In the genomic region with DNA sequence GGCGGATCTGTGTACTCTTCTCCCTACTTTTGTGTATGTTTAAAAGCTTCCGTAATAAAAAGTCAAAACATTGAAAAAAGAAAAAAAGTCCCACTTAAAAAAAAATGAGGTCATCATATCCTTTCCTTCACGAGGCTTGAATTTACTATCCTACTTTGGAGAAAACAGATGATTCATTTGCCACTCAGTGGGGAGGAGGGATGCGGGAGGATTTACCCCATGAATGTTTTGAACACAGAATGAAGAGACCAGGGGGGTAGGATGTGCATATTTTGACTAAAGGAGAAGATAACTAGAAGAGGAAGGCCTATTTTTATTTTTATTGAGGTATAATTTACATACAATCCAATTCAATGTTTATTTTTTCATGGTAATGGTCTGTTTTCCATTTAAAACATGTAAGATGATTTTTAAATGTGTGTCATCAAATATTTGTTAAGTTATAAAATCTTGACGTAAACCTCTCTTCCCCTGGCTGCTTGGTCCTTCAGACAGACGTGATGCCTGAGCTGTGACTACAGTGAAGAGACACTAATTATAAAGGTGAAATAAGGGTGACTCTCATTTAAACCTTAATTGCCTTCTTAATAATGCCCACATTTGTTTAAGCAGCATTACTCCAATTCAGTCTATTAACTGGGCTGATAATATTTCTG, we compare ENCODE assay signal across 16 cellular contexts.
DNase-seq lines count a peak whose midpoint lies in the region; ATAC-seq, FAIRE-seq and TF ChIP-seq lines count a peak whose summit lies in the region.
"Had no signal": no experiment of that assay in that cellular context is flagged by ENCODE, and none has a peak within 500 bp of the region (broad histone marks: within the 10 kb centered on the region; RNA-seq: fewer than 3 reads in every experiment).

No MANE protein-coding gene starts in this region.

- no peak for FAIRE-seq in GM12878 (lab: Jason Lieb, UNC)

- no peak overlapping the region for H3K14ac ChIP-seq in mesenchymal stem cell (ENCODE audit: low read length in 2 of 2)

- H3K79me2 ChIP-seq in ACC112 (ENCODE audit: control insufficient read depth, insufficient read depth, low read length, unreplicated experiment) (no peaks in the 10 kb centered on the region), GM12878 (ENCODE audit: control insufficient read depth, insufficient read depth, low read length) (no peaks in the 10 kb centered on the region)

- no peak for TF ChIP-seq POLR2A in GM12878 (IDR thresholded peaks at IDR 0.05; ENCODE audit: low read depth, low read length)

- DNase-seq in GM12878 (ENCODE audit: low read depth, low spot score), result no peak
- peak; percentile 51 for DNase-seq in mesenchymal stem cell
- no peak for DNase-seq in OCI-M1 (lab: John Stamatoyannopoulos, UW)
- DNase-seq in activated gamma-delta T cell treated with Interleukin-2 at 50 U/mL for 16 hours, result no peak
- no peak for DNase-seq in activated CD4-positive, alpha-beta T cell treated with anti-CD3 and anti-CD28 coated beads, Interleukin-2, amount 50 U/mL, for 4 hours
- DNase-seq in HuH-7 (ENCODE audit: low spot score), result no peak
- DNase-seq: activated CD4-positive, alpha-beta T cell treated with anti-CD3 and anti-CD28 coated beads for 1 hour; activated gamma-delta T cell; NCI-H1694 treated with DMSO at 0.1 percent for 48 hours; RPMI8226; stimulated activated CD4-positive, alpha-beta T cell treated with anti-CD3 and anti-CD28 coated beads, Interleukin-2, amount 100 ng/mL, for 48 hours had no signal

- CTCF ChIA-PET in GM12878 (lab: Yijun Ruan, JAX), result no interaction called here

- ATAC-seq in GM12878, result no peak
- ATAC-seq: natural killer cell treated with Interleukin-12 subunit alpha and Interleukin-12 subunit beta and Interleukin-15 and Interleukin-18, amount 100 ng/mL, for 72 hours had no signal

- POLR2A ChIA-PET in GM12878 (lab: Charles Lee), result no interaction called here

- H3K4me2 ChIP-seq in GM12878 (ENCODE audit: control insufficient read depth, insufficient read depth) (no peak overlapping the region), mesenchymal stem cell (ENCODE audit: low read length, poor library complexity, severe bottlenecking) (peak overlapping the region; percentile 13)
- H3K4me2 ChIP-seq: BLaER1 had no signal

- no peaks in the 10 kb centered on the region for H3K36me3 ChIP-seq in ACC112 (ENCODE audit: insufficient read depth, low read length)
- H3K36me3 ChIP-seq in HUES6 (ENCODE audit: control insufficient read depth, insufficient read depth, low read length), result no peaks in the 10 kb centered on the region
- H3K36me3 ChIP-seq in GM12878 (ENCODE audit: control insufficient read depth in 2 of 2, insufficient read depth in 2 of 2, low read length in 1 of 2), result no peaks in the 10 kb centered on the region
- no peaks in the 10 kb centered on the region for H3K36me3 ChIP-seq in mesenchymal stem cell (ENCODE audit: control insufficient read depth in 1 of 2, insufficient read depth in 2 of 2, low read depth in 1 of 2, low read length in 2 of 2)
- H3K36me3 ChIP-seq: BLaER1 had no signal

- peak overlapping the region; percentile 79 for H2BK5ac ChIP-seq in mesenchymal stem cell (ENCODE audit: low read depth, low read length, poor library complexity, severe bottlenecking)

- TF ChIP-seq EP300 in GM12878 (IDR thresholded peaks at IDR 0.05; ENCODE audit: borderline replicate concordance in 1 of 2, control insufficient read depth in 1 of 2, low read depth in 2 of 2, low read length in 2 of 2), result no peak

- no peak overlapping the region for H3K18ac ChIP-seq in mesenchymal stem cell (ENCODE audit: low read depth in 1 of 2, low read length in 2 of 2)

- no peak overlapping the region for H2BK15ac ChIP-seq in mesenchymal stem cell (ENCODE audit: low read depth, poor library complexity, severe bottlenecking)

- no peaks in the 10 kb centered on the region for H3K9me3 ChIP-seq in HUES6 (ENCODE audit: control insufficient read depth, insufficient read depth, low read depth, low read length)
- H3K9me3 ChIP-seq in GM12878 (replicated peaks; ENCODE audit: control insufficient read depth, insufficient read depth, low read length), result no peaks in the 10 kb centered on the region
- H3K9me3 ChIP-seq in mesenchymal stem cell (ENCODE audit: control insufficient read depth, low read length), result no peaks in the 10 kb centered on the region
- H3K9me3 ChIP-seq: BLaER1 had no signal

- H4K8ac ChIP-seq in mesenchymal stem cell (ENCODE audit: low read length), result no peak overlapping the region

- SMC1A ChIA-PET in GM12878 (lab: Charles Lee; ENCODE audit: uncharacterized antibody, unreplicated experiment), result no interaction called here

- no peaks in the 10 kb centered on the region for H3K27me3 ChIP-seq in ACC112 (ENCODE audit: insufficient read depth, low read length)
- H3K27me3 ChIP-seq in HUES6 (ENCODE audit: control insufficient read depth, insufficient read depth, low read length), result no peaks in the 10 kb centered on the region
- H3K27me3 ChIP-seq in GM12878 (replicated peaks in 1 of 2; ENCODE audit: control insufficient read depth in 2 of 2, insufficient read depth in 2 of 2, low read length in 1 of 2), result no peaks in the 10 kb centered on the region; a peak in 1 of 4 replicates
- no peaks in the 10 kb centered on the region for H3K27me3 ChIP-seq in mesenchymal stem cell (ENCODE audit: control insufficient read depth in 1 of 2, insufficient read depth in 1 of 2, low read length in 2 of 2)
- H3K27me3 ChIP-seq: BLaER1 had no signal

- in situ Hi-C loops in GM12878 (cut with MboI), result no loop called here

- peak overlapping the region; percentile 34 for H3K27ac ChIP-seq in ACC112 (ENCODE audit: low read depth, low read length)
- H3K27ac ChIP-seq in HUES6 (ENCODE audit: low read depth, low read length), result peak overlapping the region; percentile 42; the same call in 1 of the 2 replicates
- H3K27ac ChIP-seq in GM12878 (ENCODE audit: control insufficient read depth, insufficient read depth), result no peak overlapping the region
- peak overlapping the region; percentile 82 for H3K27ac ChIP-seq in mesenchymal stem cell (ENCODE audit: low read length, poor library complexity, severe bottlenecking)
- H3K27ac ChIP-seq: BLaER1, HL-60 had no signal

- no peak overlapping the region for H4K91ac ChIP-seq in mesenchymal stem cell (ENCODE audit: low read length)

- H3K4me3 ChIP-seq in ACC112 (ENCODE audit: low read depth, low read length) (no peak overlapping the region; the same call in 1 of the 2 replicates), HUES6 (ENCODE audit: low read depth, low read length) (peak overlapping the region; percentile 14; the same call in 1 of the 2 replicates), GM12878 (no peak overlapping the region), mesenchymal stem cell (ENCODE audit: insufficient read depth in 1 of 2, low read depth in 1 of 2, low read length in 2 of 2) (no peak overlapping the region)
- H3K4me3 ChIP-seq: BLaER1 had no signal

- H3K23ac ChIP-seq in mesenchymal stem cell (ENCODE audit: low read length in 2 of 2), result no peak overlapping the region

- WGBS in GM12878 (ENCODE audit: insufficient coverage, insufficient replicate concordance, low lambda C conversion rate, missing lambda C conversion rate), result 26% methylated on average over 6 of the region's 6 CpGs
- WGBS in mesenchymal stem cell, result 11% methylated on average over 2 of the region's 6 CpGs

- H2AFZ ChIP-seq in ACC112 (ENCODE audit: low read length, unreplicated experiment) (peak overlapping the region; percentile 90), GM12878 (ENCODE audit: control insufficient read depth, low read depth, low read length) (no peak overlapping the region), mesenchymal stem cell (ENCODE audit: low read depth, low read length) (no peak overlapping the region)

- BruUV-seq in GM12878 (replicated peaks; lab: Mats Ljungman, UMichigan), result no TSS peak

- H2AK5ac ChIP-seq in mesenchymal stem cell (ENCODE audit: low read length, severe bottlenecking), result no peak overlapping the region

- peaks cover 2% of the 10 kb centered on the region for H3K79me1 ChIP-seq in mesenchymal stem cell (replicated peaks; ENCODE audit: low read length, poor library complexity, severe bottlenecking)

- H2BK12ac ChIP-seq in mesenchymal stem cell (ENCODE audit: low read length in 2 of 2), result no peak overlapping the region

- peaks cover 30% of the 10 kb centered on the region for H3K4me1 ChIP-seq in ACC112 (ENCODE audit: control insufficient read depth, insufficient read depth, low read length, unreplicated experiment)
- H3K4me1 ChIP-seq in HUES6 (ENCODE audit: control insufficient read depth, insufficient read depth, low read length), result peaks cover 47% of the 10 kb centered on the region
- H3K4me1 ChIP-seq in GM12878 (ENCODE audit: control insufficient read depth, insufficient read depth, low read length), result no peaks in the 10 kb centered on the region
- H3K4me1 ChIP-seq in mesenchymal stem cell (ENCODE audit: control insufficient read depth, insufficient read depth, low read depth, low read length), result peaks cover 7% of the 10 kb centered on the region
- H3K4me1 ChIP-seq: BLaER1 had no signal

- H3K9ac ChIP-seq in HUES6 (ENCODE audit: low read length) (no peak overlapping the region), GM12878 (ENCODE audit: control insufficient read depth, insufficient read depth, low read length) (no peak overlapping the region), mesenchymal stem cell (ENCODE audit: low read length) (peak overlapping the region; percentile 65)
- H3K9ac ChIP-seq: BLaER1 had no signal

- RAD21 ChIA-PET in GM12878 (lab: Charles Lee; ENCODE audit: unreplicated experiment), result no interaction called here

- TF ChIP-seq RAD21 in GM12878 (IDR thresholded peaks at IDR 0.05; ENCODE audit: insufficient read depth, low read depth, low read length), result no peak

- H2BK120ac ChIP-seq in mesenchymal stem cell (ENCODE audit: low read depth, low read length), result no peak overlapping the region

- intact Hi-C loops in GM12878 (cut with micrococcal nuclease; ENCODE audit: unreplicated experiment), result no loop called here

- no peak overlapping the region for H3K4ac ChIP-seq in mesenchymal stem cell (ENCODE audit: low read depth in 1 of 2, low read length in 2 of 2)

- TF ChIP-seq CTCF in GM12878 (IDR thresholded peaks at IDR 0.05 in 2 of 3, conservative IDR thresholded peaks at IDR 0.05 in 1 of 3; ENCODE audit: control insufficient read depth in 2 of 3, extremely low read depth in 1 of 3, insufficient read depth in 1 of 3, low read depth in 3 of 3, low read length in 3 of 3), result no peak

- H4K20me1 ChIP-seq in GM12878 (ENCODE audit: control insufficient read depth, insufficient read depth), result no peaks in the 10 kb centered on the region
- H4K20me1 ChIP-seq: BLaER1 had no signal

TF ChIP-seq in GM12878, 131 proteins besides CTCF, POLR2A, EP300 and RAD21 (continues in another document):
- peak; percentile 37; the same call in 1 of the 2 replicates for TF ChIP-seq ATF7 (IDR thresholded peaks at IDR 0.05; ENCODE audit: low read depth)
